ENCODE assay signal across 10 cellular contexts in genomic region chr19:39858541-39858940, GRCh38. TPM values are rescaled to one million over a fixed set of nuclear protein-coding genes. Genes with fewer than 3 reads are reported as not detected.
DNase-seq lines count a peak whose midpoint lies in the region; ATAC-seq, FAIRE-seq and TF ChIP-seq lines count a peak whose summit lies in the region.
"Had no signal": no experiment of that assay in that cellular context is flagged by ENCODE, and none has a peak within 500 bp of the region (broad histone marks: within the 10 kb centered on the region; RNA-seq: fewer than 3 reads in every experiment).

No MANE protein-coding gene starts in this region.

- H3K4me1 ChIP-seq in kidney (ENCODE audit: control insufficient read depth in 1 of 2, insufficient read depth in 1 of 2, low read depth in 1 of 2, low read length in 2 of 2) (no peaks in the 10 kb centered on the region), tibial nerve (no peaks in the 10 kb centered on the region)

- no peak for FAIRE-seq in kidney (lab: Jason Lieb, UNC)

- peak; percentile 47 for ATAC-seq in left colon
- ATAC-seq: stimulated activated naive CD8-positive, alpha-beta T cell treated with anti-CD3 and anti-CD28 coated beads, Interleukin-15, amount 100 ng/mL, for 72 hours had no signal

- H3K4me1 Mint-ChIP-seq in activated CD4-positive, alpha-beta memory T cell treated with anti-CD3 and anti-CD28 coated beads, Interleukin-2, amount 10 ng/mL, durations not matched to agents 7 days and 5 days = peaks cover 6% of the 10 kb centered on the region
- no peaks in the 10 kb centered on the region for H3K4me1 Mint-ChIP-seq in T-helper 2 cell treated with Interferon-gamma antibody and Interleukin-4, amounts not matched to agents 5 μg/mL and 100 μg/mL, for 36 hours (ENCODE audit: low read depth)
- H3K4me1 Mint-ChIP-seq: stimulated activated naive CD8-positive, alpha-beta T cell treated with anti-CD3 and anti-CD28 coated beads, Interleukin-15, amount 100 ng/mL, for 72 hours had no signal

- H3K9ac ChIP-seq in kidney (ENCODE audit: low read length in 2 of 2) = no peak overlapping the region

- TF ChIP-seq CTCF in kidney (IDR thresholded peaks at IDR 0.05; ENCODE audit: borderline replicate concordance, extremely low read depth, insufficient read depth) (no peak), tibial nerve (IDR thresholded peaks at IDR 0.05) (no peak)

- POLR2A ChIA-PET in activated CD4-positive, alpha-beta memory T cell treated with anti-CD3 and anti-CD28 coated beads, Interleukin-2, amount 10 ng/mL, durations not matched to agents 7 days and 5 days (lab: Charles Lee) = no interaction called here

- H3K4me3 Mint-ChIP-seq in activated CD4-positive, alpha-beta memory T cell treated with anti-CD3 and anti-CD28 coated beads, Interleukin-2, amount 10 ng/mL, durations not matched to agents 7 days and 5 days = peak overlapping the region; percentile 32
- H3K4me3 Mint-ChIP-seq in T-helper 2 cell treated with Interferon-gamma antibody and Interleukin-4, amounts not matched to agents 5 μg/mL and 100 μg/mL, for 36 hours = no peak overlapping the region
- H3K4me3 Mint-ChIP-seq: stimulated activated naive CD8-positive, alpha-beta T cell treated with anti-CD3 and anti-CD28 coated beads, Interleukin-15, amount 100 ng/mL, for 72 hours had no signal

- H3K27ac ChIP-seq in kidney (ENCODE audit: low read depth in 2 of 2, low read length in 2 of 2) (no peak overlapping the region), tibial nerve (no peak overlapping the region)

- no peaks in the 10 kb centered on the region for H3K36me3 Mint-ChIP-seq in activated CD4-positive, alpha-beta memory T cell treated with anti-CD3 and anti-CD28 coated beads, Interleukin-2, amount 10 ng/mL, durations not matched to agents 7 days and 5 days (ENCODE audit: low read depth)
- H3K36me3 Mint-ChIP-seq in T-helper 2 cell treated with Interferon-gamma antibody and Interleukin-4, amounts not matched to agents 5 μg/mL and 100 μg/mL, for 36 hours (ENCODE audit: low read depth) = no peaks in the 10 kb centered on the region

- no peaks in the 10 kb centered on the region for H3K9me3 Mint-ChIP-seq in activated CD4-positive, alpha-beta memory T cell treated with anti-CD3 and anti-CD28 coated beads, Interleukin-2, amount 10 ng/mL, durations not matched to agents 7 days and 5 days
- no peaks in the 10 kb centered on the region for H3K9me3 Mint-ChIP-seq in T-helper 2 cell treated with Interferon-gamma antibody and Interleukin-4, amounts not matched to agents 5 μg/mL and 100 μg/mL, for 36 hours
- H3K9me3 Mint-ChIP-seq: stimulated activated naive CD8-positive, alpha-beta T cell treated with anti-CD3 and anti-CD28 coated beads, Interleukin-15, amount 100 ng/mL, for 72 hours had no signal

- no peak overlapping the region for H3K4me3 ChIP-seq in H7 (ENCODE audit: insufficient read depth, low read depth, low read length)
- no peak overlapping the region for H3K4me3 ChIP-seq in kidney (ENCODE audit: low read length in 2 of 2)
- H3K4me3 ChIP-seq in tibial nerve = peak overlapping the region in 1 of 4 donors; percentile 25

- H3K9me3 ChIP-seq in kidney (ENCODE audit: control insufficient read depth in 1 of 2, low read length in 2 of 2) (no peaks in the 10 kb centered on the region), tibial nerve (no peaks in the 10 kb centered on the region)

- in situ Hi-C loops in ACHN (cut with HindIII; ENCODE audit: low pct_ligation_motif_present, low pct_unique_long_range_greater_than_20kb, low sequenced_read_pairs) = no loop called here

- H3K27me3 ChIP-seq in H7 (ENCODE audit: control insufficient read depth, insufficient read depth, low read length) (no peaks in the 10 kb centered on the region), tibial nerve (no peaks in the 10 kb centered on the region)

- TF ChIP-seq EP300 in tibial nerve (IDR thresholded peaks at IDR 0.05) = no peak

- peak; percentile 6 for DNase-seq in ACHN
- DNase-seq in H7 = peak; percentile 72
- DNase-seq in activated CD4-positive, alpha-beta memory T cell treated with anti-CD3 and anti-CD28 coated beads, Interleukin-2, amount 10 ng/mL, durations not matched to agents 7 days and 5 days = peak; percentile 64
- DNase-seq in left colon = no peak
- DNase-seq in COR-L47 (lab: John Stamatoyannopoulos, UW) = no peak
- DNase-seq in kidney = no peak
- no peak for DNase-seq in tibial nerve (ENCODE audit: low spot score in 2 of 2)
- DNase-seq in T-helper 2 cell treated with Interferon-gamma antibody and Interleukin-4, amounts not matched to agents 5 μg/mL and 100 μg/mL, for 36 hours (ENCODE audit: low spot score) = no peak
- DNase-seq: stimulated activated naive CD8-positive, alpha-beta T cell treated with anti-CD3 and anti-CD28 coated beads, Interleukin-15, amount 100 ng/mL, for 72 hours had no signal

- peaks cover 4% of the 10 kb centered on the region for H3K27me3 Mint-ChIP-seq in activated CD4-positive, alpha-beta memory T cell treated with anti-CD3 and anti-CD28 coated beads, Interleukin-2, amount 10 ng/mL, durations not matched to agents 7 days and 5 days
- peaks cover 6% of the 10 kb centered on the region for H3K27me3 Mint-ChIP-seq in T-helper 2 cell treated with Interferon-gamma antibody and Interleukin-4, amounts not matched to agents 5 μg/mL and 100 μg/mL, for 36 hours (ENCODE audit: low read depth)
- H3K27me3 Mint-ChIP-seq: stimulated activated naive CD8-positive, alpha-beta T cell treated with anti-CD3 and anti-CD28 coated beads, Interleukin-15, amount 100 ng/mL, for 72 hours had no signal

- peak overlapping the region; percentile 34 for H3K27ac Mint-ChIP-seq in activated CD4-positive, alpha-beta memory T cell treated with anti-CD3 and anti-CD28 coated beads, Interleukin-2, amount 10 ng/mL, durations not matched to agents 7 days and 5 days
- no peak overlapping the region for H3K27ac Mint-ChIP-seq in T-helper 2 cell treated with Interferon-gamma antibody and Interleukin-4, amounts not matched to agents 5 μg/mL and 100 μg/mL, for 36 hours
- H3K27ac Mint-ChIP-seq: progenitor cell of endocrine pancreas; stimulated activated naive CD8-positive, alpha-beta T cell treated with anti-CD3 and anti-CD28 coated beads, Interleukin-15, amount 100 ng/mL, for 72 hours had no signal

- 23 to 54% methylated on average over 11 of the region's 11 CpGs for WGBS in tibial nerve, 2 donors

- H3K36me3 ChIP-seq in H7 (replicated peaks; ENCODE audit: control insufficient read depth, insufficient read depth, low read length) (no peaks in the 10 kb centered on the region), kidney (ENCODE audit: control insufficient read depth in 1 of 2, insufficient read depth in 2 of 2, low read length in 2 of 2) (no peaks in the 10 kb centered on the region), tibial nerve (no peaks in the 10 kb centered on the region)

- TF ChIP-seq POLR2A in tibial nerve (IDR thresholded peaks at IDR 0.05) = no peak

- CTCF ChIA-PET in activated CD4-positive, alpha-beta memory T cell treated with anti-CD3 and anti-CD28 coated beads, Interleukin-2, amount 10 ng/mL, durations not matched to agents 7 days and 5 days (lab: Charles Lee) = no interaction called here

- intact Hi-C loops in left colon (cut with DNase I, micrococcal nuclease) = no loop called here
- intact Hi-C loops in kidney (cut with DNase I) = no loop called here

RNA-seq across cellular contexts. Expression of gene FBL, which starts 12.4 kb away (rescaled TPM):
- total RNA-seq in H7 (2014; rRNA removed; shearing (Covaris generic)) = 376 and 414 TPM in 2 replicates
- 100 to 1,000 TPM; 294 to 302 TPM for total RNA-seq in activated CD4-positive, alpha-beta memory T cell treated with anti-CD3 and anti-CD28 coated beads, Interleukin-2, amount 10 ng/mL, durations not matched to agents 7 days and 5 days
- total RNA-seq in left colon = 100 to 1,000 TPM; 128 to 166 TPM
- 165 TPM for total RNA-seq in kidney
- 155 TPM for polyA plus RNA-seq in kidney (ENCODE audit: insufficient read depth, low read depth, low replicate concordance)
- total RNA-seq in tibial nerve = 100 to 1,000 TPM; 170 to 204 (median 177) TPM

RNA-seq across cellular contexts. Expression of gene DYRK1B, which starts 24.6 kb away (rescaled TPM):
- total RNA-seq in H7 (2014; rRNA removed; shearing (Covaris generic)) = 5.4 and 6.9 TPM in 2 replicates
- 10 to 100 TPM; 13.8 to 14.2 TPM for total RNA-seq in activated CD4-positive, alpha-beta memory T cell treated with anti-CD3 and anti-CD28 coated beads, Interleukin-2, amount 10 ng/mL, durations not matched to agents 7 days and 5 days
- total RNA-seq in left colon (10 to 100 TPM in 1 of 2 donors, 1 to 10 TPM in 1; 7.6 to 16.3 TPM), kidney (28.9 TPM), tibial nerve (10 to 100 TPM; 12.6 to 15.9 (median 13.1) TPM)
- 18.9 TPM for polyA plus RNA-seq in kidney (ENCODE audit: insufficient read depth, low read depth, low replicate concordance)

Comparison
In these comparisons a context has a peak if more than half of its experiments do, and no peak if none do; other contexts are left out.
1. DNase-seq: peak in ACHN (single experiment), H7 (single experiment) and activated CD4-positive, alpha-beta memory T cell treated with anti-CD3 and anti-CD28 coated beads, Interleukin-2, amount 10 ng/mL, durations not matched to agents 7 days and 5 days (single experiment); none in left colon (0 of 2), COR-L47 (single experiment), kidney (single experiment), tibial nerve (0 of 2) and T-helper 2 cell treated with Interferon-gamma antibody and Interleukin-4, amounts not matched to agents 5 μg/mL and 100 μg/mL, for 36 hours (single experiment).